In genomic region chr14:99756796-99757195, GRCh38 we compare ENCODE assay signal across 14 cellular contexts. TPM values are rescaled to one million over a fixed set of nuclear protein-coding genes. Genes with fewer than 3 reads are reported as not detected.
DNase-seq lines count a peak whose midpoint lies in the region; ATAC-seq, FAIRE-seq and TF ChIP-seq lines count a peak whose summit lies in the region.
"Had no signal": no experiment of that assay in that cellular context is flagged by ENCODE, and none has a peak within 500 bp of the region (broad histone marks: within the 10 kb centered on the region; RNA-seq: fewer than 3 reads in every experiment).

No MANE protein-coding gene starts in this region.

- no peaks in the 10 kb centered on the region for H3K9me1 ChIP-seq in endothelial cell of umbilical vein (replicated peaks; ENCODE audit: control insufficient read depth, extremely low read depth, insufficient read depth, low read length)

- no peak overlapping the region for H3K4me3 Mint-ChIP-seq in naive thymus-derived CD4-positive, alpha-beta T cell
- H3K4me3 Mint-ChIP-seq: stimulated activated naive CD8-positive, alpha-beta T cell treated with anti-CD3 and anti-CD28 coated beads, Interleukin-15, amount 100 ng/mL, for 72 hours had no signal

- CTCF ChIA-PET in AG04450 (lab: Charles Lee) (no interaction called here), endothelial cell of umbilical vein (lab: Charles Lee) (interaction anchor here (2.1 to 2.2 kb wide), 2 partner anchors 17 to 19 kb away, joined by 8 to 11 read pairs; no protein-coding TSS in a partner anchor)
- CTCF ChIA-PET in naive thymus-derived CD4-positive, alpha-beta T cell (lab: Charles Lee) = no interaction called here

- no peak for FAIRE-seq in endothelial cell of umbilical vein (lab: Jason Lieb, UNC)

- H3K36me3 ChIP-seq in endothelial cell of umbilical vein (ENCODE audit: control insufficient read depth in 2 of 2, extremely low read depth in 1 of 2, insufficient read depth in 2 of 2, low read length in 2 of 2) (no peaks in the 10 kb centered on the region), osteoblast (ENCODE audit: insufficient read depth, low read length) (no peaks in the 10 kb centered on the region)
- H3K36me3 ChIP-seq in naive thymus-derived CD4-positive, alpha-beta T cell (ENCODE audit: control insufficient read depth in 2 of 3, insufficient read depth in 3 of 3, low read length in 3 of 3) = no peaks in the 10 kb centered on the region
- H3K36me3 ChIP-seq: HAP-1 had no signal

- TF ChIP-seq CTCF in AG04450 (IDR thresholded peaks at IDR 0.05; ENCODE audit: low read depth, low read length) (no peak), endothelial cell of umbilical vein (IDR thresholded peaks at IDR 0.05; ENCODE audit: extremely low read depth in 1 of 2, insufficient read depth in 1 of 2, low read depth in 1 of 2, low read length in 2 of 2) (no peak), osteoblast (IDR thresholded peaks at IDR 0.05; ENCODE audit: extremely low read depth, low read depth, low read length) (no peak)

- ATAC-seq in naive thymus-derived CD4-positive, alpha-beta T cell = no peak
- ATAC-seq: stimulated activated naive CD8-positive, alpha-beta T cell treated with anti-CD3 and anti-CD28 coated beads, Interleukin-15, amount 100 ng/mL, for 72 hours had no signal

- H4K20me1 ChIP-seq in endothelial cell of umbilical vein (replicated peaks; ENCODE audit: control insufficient read depth, extremely low read depth, insufficient read depth, low read length) (no peaks in the 10 kb centered on the region), osteoblast (ENCODE audit: insufficient read depth, low read length) (no peaks in the 10 kb centered on the region)

- H3K27me3 ChIP-seq in AG04450 (ENCODE audit: control insufficient read depth, insufficient read depth, low read length) (no peaks in the 10 kb centered on the region), endothelial cell of umbilical vein (ENCODE audit: control insufficient read depth in 2 of 2, insufficient read depth in 2 of 2, low read length in 2 of 2) (no peaks in the 10 kb centered on the region), osteoblast (ENCODE audit: insufficient read depth, low read length) (no peaks in the 10 kb centered on the region)
- H3K27me3 ChIP-seq in naive thymus-derived CD4-positive, alpha-beta T cell (ENCODE audit: control insufficient read depth in 2 of 2, insufficient read depth in 2 of 2, low read length in 2 of 2) = peaks cover 0 to 14% of the 10 kb centered on the region in 2 donors

- no peaks in the 10 kb centered on the region for H3K79me2 ChIP-seq in endothelial cell of umbilical vein (ENCODE audit: control insufficient read depth, insufficient read depth, low read length)
- no peaks in the 10 kb centered on the region for H3K79me2 ChIP-seq in osteoblast (ENCODE audit: insufficient read depth, low read length)

- H3K27ac Mint-ChIP-seq in naive thymus-derived CD4-positive, alpha-beta T cell = no peak overlapping the region

- H3K27me3 Mint-ChIP-seq in naive thymus-derived CD4-positive, alpha-beta T cell = peaks cover 18 to 48% (median 24%) of the 10 kb centered on the region in 5 donors

- H2AFZ ChIP-seq in endothelial cell of umbilical vein (ENCODE audit: low read depth, low read length) (no peak overlapping the region), osteoblast (ENCODE audit: low read length) (no peak overlapping the region)

- no TSS peak for BruUV-seq in endothelial cell of umbilical vein (replicated peaks; lab: Mats Ljungman, UMichigan)

- TF ChIP-seq POLR2A in endothelial cell of umbilical vein (IDR thresholded peaks at IDR 0.05; ENCODE audit: low read depth, low read length) = no peak

- no peak overlapping the region for H3K4me3 ChIP-seq in AG04450 (ENCODE audit: low read depth, low read length)
- no peak overlapping the region for H3K4me3 ChIP-seq in endothelial cell of umbilical vein (replicated peaks in 1 of 3; ENCODE audit: insufficient read depth in 1 of 3, low read depth in 1 of 3, low read length in 3 of 3)
- H3K4me3 ChIP-seq in osteoblast (ENCODE audit: insufficient read depth, low read length) = no peak overlapping the region
- H3K4me3 ChIP-seq in naive thymus-derived CD4-positive, alpha-beta T cell (ENCODE audit: low read length) = no peak overlapping the region
- H3K4me3 ChIP-seq: HAP-1 had no signal

- POLR2A ChIA-PET in AG04450 (lab: Yijun Ruan, JAX) (interaction anchor here (0.7 kb wide), 1 partner anchor 20 kb away, joined by 6 read pairs; no protein-coding TSS in a partner anchor), endothelial cell of umbilical vein (lab: Charles Lee) (no interaction called here)
- POLR2A ChIA-PET in naive thymus-derived CD4-positive, alpha-beta T cell (lab: Charles Lee) = no interaction called here

- dilution Hi-C loops in endothelial cell of umbilical vein (cut with MboI; ENCODE audit: extremely low pct_ligation_motif_present, low sequenced_read_pairs) = no loop called here

- H3K4me1 ChIP-seq in endothelial cell of umbilical vein (ENCODE audit: control insufficient read depth, extremely low read depth, insufficient read depth, low read length) (peaks cover 74% of the 10 kb centered on the region), osteoblast (ENCODE audit: insufficient read depth, low read length) (peaks cover 69% of the 10 kb centered on the region)
- peaks cover 0 to 4% of the 10 kb centered on the region in 2 donors for H3K4me1 ChIP-seq in naive thymus-derived CD4-positive, alpha-beta T cell (ENCODE audit: control insufficient read depth in 2 of 2, insufficient read depth in 2 of 2, low read length in 2 of 2)
- H3K4me1 ChIP-seq: HAP-1 had no signal

- no peaks in the 10 kb centered on the region for H3K9me3 Mint-ChIP-seq in naive thymus-derived CD4-positive, alpha-beta T cell
- H3K9me3 Mint-ChIP-seq: stimulated activated naive CD8-positive, alpha-beta T cell treated with anti-CD3 and anti-CD28 coated beads, Interleukin-15, amount 100 ng/mL, for 72 hours had no signal

- intact Hi-C loops in endothelial cell of umbilical vein (cut with micrococcal nuclease) = loop anchor here (1.0 to 10.0 kb wide), 5 partner anchors 26 to 628 kb away; partner anchors contain the start of genes CYP46A1 and EML1
- intact Hi-C loops in naive thymus-derived CD4-positive, alpha-beta T cell (cut with micrococcal nuclease) = no loop called here

- peaks cover 3 to 17% (median 12%) of the 10 kb centered on the region in 7 donors for H3K4me1 Mint-ChIP-seq in naive thymus-derived CD4-positive, alpha-beta T cell

- no peak overlapping the region for H3K4me2 ChIP-seq in endothelial cell of umbilical vein (ENCODE audit: insufficient read depth, low read length)
- peak overlapping the region; percentile 52 for H3K4me2 ChIP-seq in osteoblast (ENCODE audit: insufficient read depth, low read length)

- H3K36me3 Mint-ChIP-seq in naive thymus-derived CD4-positive, alpha-beta T cell = no peaks in the 10 kb centered on the region

- DNase-seq in AG04450 (ENCODE audit: low read depth, low spot score) = no peak
- DNase-seq in M059J (ENCODE audit: low read depth) = peak; percentile 46
- peak; percentile 35 for DNase-seq in endothelial cell of umbilical vein (ENCODE audit: low read depth, low spot score)
- DNase-seq in osteoblast (ENCODE audit: insufficient read length, low spot score, missing footprints) = peak; percentile 50
- DNase-seq in naive thymus-derived CD4-positive, alpha-beta T cell = no peak
- DNase-seq in NOMO-1 treated with dmso at 0.1 percent for 144 hours (lab: John Stamatoyannopoulos, UW; ENCODE audit: unreplicated experiment) = no peak
- DNase-seq in SIG-M5 treated with dmso at 0.1 percent for 504 hours (lab: John Stamatoyannopoulos, UW; ENCODE audit: unreplicated experiment) = no peak
- no peak for DNase-seq in NCI-H2171 (lab: John Stamatoyannopoulos, UW)
- DNase-seq: DMS53; Kasumi-1; NCI-H1436 treated with DMSO at 0.1 percent for 48 hours; stimulated activated CD4-positive, alpha-beta T cell treated with anti-CD3 and anti-CD28 coated beads, Interleukin-12 subunit alpha, Interleukin-12 subunit beta, amount 100 ng/mL, for 4 hours; stimulated activated naive CD8-positive, alpha-beta T cell treated with anti-CD3 and anti-CD28 coated beads, Interleukin-15, amount 100 ng/mL, for 72 hours had no signal

- no peaks in the 10 kb centered on the region; the same call in 1 of the 2 replicates for H3K9me3 ChIP-seq in AG04450 (ENCODE audit: control insufficient read depth, insufficient read depth, low read length)
- no peaks in the 10 kb centered on the region for H3K9me3 ChIP-seq in endothelial cell of umbilical vein (replicated peaks; ENCODE audit: control insufficient read depth, insufficient read depth, low read length)
- H3K9me3 ChIP-seq in osteoblast (ENCODE audit: low read depth, low read length) = no peaks in the 10 kb centered on the region
- no peaks in the 10 kb centered on the region for H3K9me3 ChIP-seq in naive thymus-derived CD4-positive, alpha-beta T cell (ENCODE audit: control insufficient read depth in 2 of 3, low read length in 3 of 3)
- H3K9me3 ChIP-seq: HAP-1 had no signal

- H3K27ac ChIP-seq in AG04450 (ENCODE audit: low read depth, low read length) (peak overlapping the region; percentile 89), endothelial cell of umbilical vein (ENCODE audit: insufficient read depth, low read depth, low read length) (peak overlapping the region; percentile 83), osteoblast (ENCODE audit: low read depth, low read length) (peak overlapping the region; percentile 99)
- H3K27ac ChIP-seq in naive thymus-derived CD4-positive, alpha-beta T cell (ENCODE audit: low read depth, low read length) = no peak overlapping the region

- peak overlapping the region; percentile 10 for H3K9ac ChIP-seq in endothelial cell of umbilical vein (replicated peaks; ENCODE audit: extremely low read depth, insufficient read depth, low read length)

TF ChIP-seq in endothelial cell of umbilical vein, 7 proteins besides CTCF, POLR2A, EP300 and RAD21 (continues in another document):
- no peak for TF ChIP-seq JUN (IDR thresholded peaks at IDR 0.05; ENCODE audit: borderline replicate concordance, insufficient read depth, insufficient read length, low read depth)
- no peak for TF ChIP-seq EZH2 (IDR thresholded peaks at IDR 0.05; ENCODE audit: borderline replicate concordance, low read depth, low read length, severe bottlenecking)
- TF ChIP-seq MYC (IDR thresholded peaks at IDR 0.05; ENCODE audit: low read depth, low read length) = no peak

RNA-seq across cellular contexts. Expression of gene EML1, which starts 36.4 kb away (rescaled TPM):
- polyA plus RNA-seq in AG04450 (2011; rRNA removed) (37.7 and 44.6 TPM in 2 replicates), endothelial cell of umbilical vein (20.7 and 22.9 TPM in 2 replicates)
- polyA minus RNA-seq in AG04450 (2011; rRNA and poly(A)+ RNA removed) = 92.9 and 138 TPM in 2 replicates
- 32.0 and 32.6 TPM in 2 replicates for total RNA-seq in M059J (2014; rRNA removed; shearing (Covaris generic))
- total RNA-seq in endothelial cell of umbilical vein (33.0 and 47.8 TPM in 2 replicates), osteoblast (38.0 and 46.7 TPM in 2 replicates)
- polyA plus RNA-seq in endothelial cell of umbilical vein (2011; cell fraction: cytosol; rRNA removed) = 20.7 and 26.3 TPM in 2 replicates
- polyA plus RNA-seq in endothelial cell of umbilical vein (2011; cell fraction: nucleus; rRNA removed) = 39.6 TPM in 2 replicates
- 27.4 and 29.7 TPM in 2 replicates for polyA plus RNA-seq in endothelial cell of umbilical vein (2012)
- 102 and 113 TPM in 2 replicates for polyA minus RNA-seq in endothelial cell of umbilical vein
- polyA minus RNA-seq in endothelial cell of umbilical vein (2011; cell fraction: cytosol; rRNA and poly(A)+ RNA removed) = 14.7 TPM
- 64.9 and 76.5 TPM in 2 replicates for polyA minus RNA-seq in endothelial cell of umbilical vein (2011; cell fraction: nucleus; rRNA and poly(A)+ RNA removed)
- total RNA-seq in naive thymus-derived CD4-positive, alpha-beta T cell = not detected
- not detected for polyA plus RNA-seq in naive thymus-derived CD4-positive, alpha-beta T cell

Comparison
In these comparisons a context has a peak if more than half of its experiments do, and no peak if none do; other contexts are left out.
1. DNase-seq: peak in M059J (single experiment), endothelial cell of umbilical vein (single experiment) and osteoblast (single experiment); none in AG04450 (single experiment), naive thymus-derived CD4-positive, alpha-beta T cell (0 of 9), NOMO-1 treated with dmso at 0.1 percent for 144 hours (single experiment), SIG-M5 treated with dmso at 0.1 percent for 504 hours (single experiment) and NCI-H2171 (single experiment).
2. RNA of gene EML1, which starts 36.4 kb away (total RNA-seq): 38.0 to 46.7 TPM in osteoblast, 33.0 to 47.8 TPM in endothelial cell of umbilical vein and 32.0 to 32.6 TPM in M059J; not detected in naive thymus-derived CD4-positive, alpha-beta T cell; every median in the first group is over 10 times any median in the second.